In genomic region chr3:33392703-33393125, GRCh38 we compare ENCODE assay signal across 12 cellular contexts. TPM values are rescaled to one million over a fixed set of nuclear protein-coding genes. Genes with fewer than 3 reads are reported as not detected.
DNase-seq lines count a peak whose midpoint lies in the region; ATAC-seq and TF ChIP-seq lines count a peak whose summit lies in the region.
"Had no signal": no experiment of that assay in that cellular context is flagged by ENCODE, and none has a peak within 500 bp of the region (broad histone marks: within the 10 kb centered on the region; RNA-seq: fewer than 3 reads in every experiment).

No MANE protein-coding gene starts in this region.

- H3K4me3 ChIP-seq in CD4-positive, alpha-beta memory T cell (ENCODE audit: low read length in 2 of 2), result no peak overlapping the region
- no peak overlapping the region for H3K4me3 ChIP-seq in IMR-90 (ENCODE audit: insufficient read depth, low read depth, low read length)
- no peak overlapping the region for H3K4me3 ChIP-seq in mammary epithelial cell (replicated peaks in 1 of 3; ENCODE audit: insufficient read depth in 1 of 3, low read depth in 2 of 3, low read length in 3 of 3)
- no peak overlapping the region for H3K4me3 ChIP-seq in left ventricle myocardium inferior
- H3K4me3 ChIP-seq: hepatocyte had no signal

- peaks cover 4% of the 10 kb centered on the region; the same call in 1 of the 2 replicates for H4K20me1 ChIP-seq in IMR-90 (ENCODE audit: insufficient read depth, low read length)
- no peaks in the 10 kb centered on the region for H4K20me1 ChIP-seq in mammary epithelial cell (ENCODE audit: insufficient read depth, low read length)

- peaks cover 27 to 53% of the 10 kb centered on the region in 2 experiments for H3K79me1 ChIP-seq in IMR-90 (ENCODE audit: low read depth in 1 of 2, low read length in 2 of 2)

- H3K4me3 Mint-ChIP-seq in CD4-positive, alpha-beta memory T cell, result no peak overlapping the region
- H3K4me3 Mint-ChIP-seq: naive thymus-derived CD8-positive, alpha-beta T cell had no signal

- no peak overlapping the region for H4K91ac ChIP-seq in IMR-90 (ENCODE audit: insufficient read depth, low read depth, low read length)

- no peak overlapping the region for H3K9ac ChIP-seq in IMR-90 (ENCODE audit: low read depth, low read length)
- no peak overlapping the region for H3K9ac ChIP-seq in mammary epithelial cell (ENCODE audit: insufficient read depth, low read length)

- H3K4ac ChIP-seq in IMR-90 (ENCODE audit: low read depth, low read length), result peak overlapping the region; percentile 82

- H3K18ac ChIP-seq in IMR-90 (ENCODE audit: low read depth, low read length), result no peak overlapping the region; the same call in 1 of the 2 replicates

- peaks cover 7% of the 10 kb centered on the region for H3K4me1 ChIP-seq in CD4-positive, alpha-beta memory T cell (ENCODE audit: insufficient read depth, low read length)
- H3K4me1 ChIP-seq in IMR-90 (ENCODE audit: control insufficient read depth, insufficient read depth, low read length) (peaks cover 10% of the 10 kb centered on the region), mammary epithelial cell (ENCODE audit: insufficient read depth, low read length) (peaks cover 16% of the 10 kb centered on the region), left ventricle myocardium inferior (peaks cover 26% of the 10 kb centered on the region)

- H2BK15ac ChIP-seq in IMR-90 (ENCODE audit: low read depth, low read length), result peak overlapping the region; percentile 33; the same call in 1 of the 3 replicates

- peak overlapping the region in 4 of 7 donors; percentile 20 to 43 (median 38) for H3K27ac Mint-ChIP-seq in CD4-positive, alpha-beta memory T cell

- CTCF ChIA-PET in CD4-positive, alpha-beta memory T cell (lab: Charles Lee; ENCODE audit: partially characterized antibody), result no interaction called here
- CTCF ChIA-PET in IMR-90 (lab: Yijun Ruan, JAX), result no interaction called here
- CTCF ChIA-PET in mammary epithelial cell (lab: Charles Lee; ENCODE audit: low non-redundant PET), result no interaction called here

- H4K8ac ChIP-seq in IMR-90 (ENCODE audit: low read depth in 2 of 2, low read length in 2 of 2), result 0 out of 4 replicates have a peak overlapping the region, but pooled peaks of 1 of the 2 experiments have one; percentile 51

- peaks cover 56% of the 10 kb centered on the region for H3K36me3 ChIP-seq in CD4-positive, alpha-beta memory T cell (ENCODE audit: insufficient read depth, low read length)
- H3K36me3 ChIP-seq in IMR-90 (ENCODE audit: control insufficient read depth, insufficient read depth, low read length) (peaks cover 33% of the 10 kb centered on the region), mammary epithelial cell (ENCODE audit: insufficient read depth, low read length) (peaks cover 33% of the 10 kb centered on the region), left ventricle myocardium inferior (peaks cover 90% of the 10 kb centered on the region)

- H2AK5ac ChIP-seq in IMR-90 (ENCODE audit: low read depth, low read length), result peak overlapping the region; percentile 79; the same call in 1 of the 2 replicates

- POLR2A ChIA-PET in CD4-positive, alpha-beta memory T cell (lab: Charles Lee; ENCODE audit: partially characterized antibody), result no interaction called here
- POLR2A ChIA-PET in IMR-90 (lab: Charles Lee; ENCODE audit: unreplicated experiment), result no interaction called here

- TF ChIP-seq RAD21 in IMR-90 (IDR thresholded peaks at IDR 0.05; ENCODE audit: low read length), result no peak

- dilution Hi-C loops in IMR-90 (cut with HindIII; ENCODE audit: low sequenced_read_pairs, unreplicated experiment) (loop anchor here (25.0 kb wide), 1 partner anchor 255 kb away; no protein-coding TSS in a partner anchor), mammary epithelial cell (cut with HindIII; ENCODE audit: low sequenced_read_pairs) (no loop called here)

- intact Hi-C loops in CD4-positive, alpha-beta memory T cell (cut with micrococcal nuclease), result no loop called here
- intact Hi-C loops in IMR-90 (cut with micrococcal nuclease), result loop anchor here (5.0 kb wide), 1 partner anchor 45 kb away; no protein-coding TSS in a partner anchor
- intact Hi-C loops in mammary epithelial cell (cut with micrococcal nuclease), result loop anchor here (5.0 to 10.0 kb wide), 2 partner anchors 325 to 392 kb away; partner anchors contain the start of gene CLASP2
- intact Hi-C loops in left ventricle myocardium inferior (cut with micrococcal nuclease), result no loop called here

- peaks cover 0 to 9% (median 5%) of the 10 kb centered on the region in 4 donors for H3K4me1 Mint-ChIP-seq in CD4-positive, alpha-beta memory T cell

- peak overlapping the region; percentile 73; the same call in 1 of the 2 replicates for H3K14ac ChIP-seq in IMR-90 (replicated peaks; ENCODE audit: low read depth, low read length)

- peaks cover 74 to 82% of the 10 kb centered on the region in 2 donors for H3K36me3 Mint-ChIP-seq in CD4-positive, alpha-beta memory T cell

- H3K9me3 ChIP-seq in CD4-positive, alpha-beta memory T cell (ENCODE audit: control insufficient read depth in 1 of 2, low read length in 2 of 2), result no peaks in the 10 kb centered on the region
- H3K9me3 ChIP-seq in IMR-90 (ENCODE audit: control insufficient read depth, insufficient read depth, low read length) (no peaks in the 10 kb centered on the region), mammary epithelial cell (replicated peaks; ENCODE audit: insufficient read depth, low read length) (no peaks in the 10 kb centered on the region), left ventricle myocardium inferior (replicated peaks) (no peaks in the 10 kb centered on the region)

- peak; percentile 96 for ATAC-seq in IMR-90 (ENCODE audit: low read depth)
- ATAC-seq: naive thymus-derived CD8-positive, alpha-beta T cell had no signal

- in situ Hi-C loops in IMR-90 (cut with MboI; ENCODE audit: low sequenced_read_pairs), result loop anchor here (10.0 kb wide), 1 partner anchor 322 kb away; the partner anchor contains the start of gene CLASP2
- in situ Hi-C loops in mammary epithelial cell (cut with MboI; ENCODE audit: low sequenced_read_pairs in 2 of 2), result no loop called here

- WGBS in IMR-90 (ENCODE audit: extremely low coverage in 2 of 2, insufficient read length in 1 of 2), 2 experiments, result 46% methylated on average over 2 of the region's 4 CpGs; no CpG with 5 or more reads in 1 of the 2 experiments
- WGBS in mammary epithelial cell (ENCODE audit: low coverage, missing lambda C conversion rate), result 34% methylated on average over 4 of the region's 4 CpGs

- no peak for DNase-seq in CD4-positive, alpha-beta memory T cell
- DNase-seq in IMR-90 (peak; percentile 93), mammary epithelial cell (peak; percentile 87), lung microvascular endothelial cell (ENCODE audit: low read depth in 2 of 2) (peak; percentile 83 to 87), left ventricle myocardium inferior (no peak), CD1c-positive myeloid dendritic cell (ENCODE audit: extremely low spot score) (no peak), NCI-H1105 (lab: John Stamatoyannopoulos, UW) (no peak)
- DNase-seq in activated T-cell treated with anti-CD3 and anti-CD28 coated beads, Interleukin-2, amount 50 U/mL, for 1 hour, result no peak
- DNase-seq: activated naive CD4-positive, alpha-beta T cell treated with Interleukin-2 at 50 U/mL for 16 hours; Karpas-422; naive thymus-derived CD8-positive, alpha-beta T cell had no signal

- BruUV-seq in IMR-90 (replicated peaks; lab: Mats Ljungman, UMichigan) (no TSS peak), mammary epithelial cell (replicated peaks; lab: Mats Ljungman, UMichigan) (no TSS peak)

- TF ChIP-seq CTCF in IMR-90 (conservative IDR thresholded peaks at IDR 0.05; ENCODE audit: low read depth, low read length), result no peak
- no peak for TF ChIP-seq CTCF in mammary epithelial cell (conservative IDR thresholded peaks at IDR 0.05 in 1 of 2, IDR thresholded peaks at IDR 0.05 in 1 of 2; ENCODE audit: extremely low read depth in 1 of 2, insufficient read depth in 1 of 2, low read depth in 1 of 2, low read length in 2 of 2)
- TF ChIP-seq CTCF in left ventricle myocardium inferior (IDR thresholded peaks at IDR 0.05; ENCODE audit: borderline replicate concordance), result no peak

- peak overlapping the region; percentile 34; the same call in 1 of the 2 replicates for H2BK120ac ChIP-seq in IMR-90 (ENCODE audit: low read depth, low read length)

- no peak overlapping the region for H4K5ac ChIP-seq in IMR-90 (ENCODE audit: low read depth, low read length)

- H3K9me3 Mint-ChIP-seq in CD4-positive, alpha-beta memory T cell, result no peaks in the 10 kb centered on the region
- H3K9me3 Mint-ChIP-seq: naive thymus-derived CD8-positive, alpha-beta T cell had no signal

- H2AFZ ChIP-seq in IMR-90 (replicated peaks; ENCODE audit: low read length, poor library complexity) (peak overlapping the region; percentile 63), mammary epithelial cell (ENCODE audit: low read depth, low read length) (no peak overlapping the region)
- H2AFZ ChIP-seq: hepatocyte had no signal

- H3K27me3 ChIP-seq in CD4-positive, alpha-beta memory T cell (ENCODE audit: insufficient read depth, low read length), result no peaks in the 10 kb centered on the region
- H3K27me3 ChIP-seq in IMR-90 (ENCODE audit: control insufficient read depth, insufficient read depth, low read length), result no peaks in the 10 kb centered on the region
- no peaks in the 10 kb centered on the region for H3K27me3 ChIP-seq in mammary epithelial cell (ENCODE audit: insufficient read depth, low read length)
- H3K27me3 ChIP-seq in left ventricle myocardium inferior (ENCODE audit: low read depth), result no peaks in the 10 kb centered on the region
- H3K27me3 ChIP-seq: hepatocyte had no signal

- H2BK5ac ChIP-seq in IMR-90 (ENCODE audit: low read depth, low read length, poor library complexity, severe bottlenecking), result peak overlapping the region; percentile 88

- H2AK9ac ChIP-seq in IMR-90 (replicated peaks; ENCODE audit: low read depth, low read length, poor library complexity), result no peak overlapping the region

- no peaks in the 10 kb centered on the region for H3K27me3 Mint-ChIP-seq in CD4-positive, alpha-beta memory T cell
- H3K27me3 Mint-ChIP-seq: naive thymus-derived CD8-positive, alpha-beta T cell had no signal

- no peak overlapping the region for H3K56ac ChIP-seq in IMR-90 (ENCODE audit: extremely low read depth, insufficient read depth, low read length)

- H3K23ac ChIP-seq in IMR-90 (ENCODE audit: low read depth, low read length), result no peak overlapping the region

- H3K9me1 ChIP-seq in IMR-90 (ENCODE audit: insufficient read depth, low read length), result peaks cover 10% of the 10 kb centered on the region

- no peak overlapping the region for H3K27ac ChIP-seq in CD4-positive, alpha-beta memory T cell (ENCODE audit: low read depth, low read length)
- H3K27ac ChIP-seq in IMR-90 (ENCODE audit: insufficient read depth, low read length) (peak overlapping the region; percentile 52; the same call in 1 of the 2 replicates), mammary epithelial cell (ENCODE audit: insufficient read depth, low read depth, low read length) (peak overlapping the region; percentile 43), left ventricle myocardium inferior (replicated peaks) (no peak overlapping the region)
- H3K27ac ChIP-seq: hepatocyte had no signal

- H3K79me2 ChIP-seq in mammary epithelial cell (ENCODE audit: insufficient read depth, low read length), result peaks cover 5% of the 10 kb centered on the region
- H3K79me2 ChIP-seq: hepatocyte had no signal

- 0 out of 2 replicates have a peak overlapping the region, but pooled peaks have one; percentile 28 for H2BK20ac ChIP-seq in IMR-90 (ENCODE audit: low read depth, low read length)

- H3K4me2 ChIP-seq in IMR-90 (ENCODE audit: low read depth, low read length), result peak overlapping the region; percentile 7; the same call in 1 of the 2 replicates
- H3K4me2 ChIP-seq in mammary epithelial cell (ENCODE audit: insufficient read depth, low read depth, low read length), result peak overlapping the region; percentile 22
- H3K4me2 ChIP-seq: hepatocyte had no signal

- no peak for TF ChIP-seq POLR2A in IMR-90 (IDR thresholded peaks at IDR 0.05; ENCODE audit: low read depth, low read length)

RNA-seq across cellular contexts. Expression of gene UBP1, which starts 47.5 kb away (rescaled TPM):
- 10 to 100 TPM; 91.8 to 94.1 TPM for total RNA-seq in CD4-positive, alpha-beta memory T cell
- polyA plus RNA-seq in CD4-positive, alpha-beta memory T cell, result 10 to 100 TPM in 1 of 2 donors, 1 to 10 TPM in 1; 7.0 to 14.5 TPM
- total RNA-seq in IMR-90 (2012; rRNA removed), result 56.3 and 68.6 TPM in 2 replicates
- 69.1 and 73.8 TPM in 2 replicates for polyA plus RNA-seq in IMR-90 (2012; rRNA removed)
- polyA plus RNA-seq in IMR-90 (2012; cell fraction: cytosol; rRNA removed), result 12.4 and 31.0 TPM in 2 replicates
- 45.9 and 251 TPM in 2 replicates for polyA plus RNA-seq in IMR-90 (2012; cell fraction: nucleus; rRNA removed; ENCODE audit: low replicate concordance)
- 10 to 100 TPM; 44.8 to 63.7 TPM for total RNA-seq in mammary epithelial cell
- 63.3 TPM for polyA plus RNA-seq in mammary epithelial cell
- 142 TPM for polyA minus RNA-seq in mammary epithelial cell
- 29.9 and 37.3 TPM in 2 replicates for total RNA-seq in lung microvascular endothelial cell
- total RNA-seq in left ventricle myocardium inferior, result 40.6 TPM

Comparison
In these comparisons a context has a peak if more than half of its experiments do, and no peak if none do; other contexts are left out.
1. DNase-seq: peak in IMR-90 (single experiment), mammary epithelial cell (single experiment) and lung microvascular endothelial cell (2 of 2); none in CD4-positive, alpha-beta memory T cell (0 of 5), left ventricle myocardium inferior (single experiment), CD1c-positive myeloid dendritic cell (single experiment), NCI-H1105 (single experiment) and activated T-cell treated with anti-CD3 and anti-CD28 coated beads, Interleukin-2, amount 50 U/mL, for 1 hour (single experiment).
2. H3K27ac ChIP-seq: peak in IMR-90 (single experiment) and mammary epithelial cell (single experiment); none in CD4-positive, alpha-beta memory T cell (single experiment) and left ventricle myocardium inferior (single experiment).
3. intact Hi-C loops: an anchor here in IMR-90 (5.0 kb wide) and mammary epithelial cell (5.0 to 10.0 kb wide); none called in CD4-positive, alpha-beta memory T cell and left ventricle myocardium inferior.